In genomic region chrX:323721-324628, GRCh38 we compare ENCODE assay signal across 8 cellular contexts. TPM values are rescaled to one million over a fixed set of nuclear protein-coding genes. Genes with fewer than 3 reads are reported as not detected.
DNase-seq lines count a peak whose midpoint lies in the region; ATAC-seq and TF ChIP-seq lines count a peak whose summit lies in the region.

No MANE protein-coding gene starts in this region.

- H3K4me1 ChIP-seq in SJSA1 (replicated peaks) (peaks cover 6% of the 10 kb centered on the region), parathyroid adenoma (no peaks in the 10 kb centered on the region)

- peak; percentile 38 to 40 for DNase-seq in SJSA1 (ENCODE audit: low read depth in 1 of 2, low spot score in 2 of 2)
- peak; percentile 100 for DNase-seq in epithelial cell of prostate (ENCODE audit: low read depth, low spot score)
- no peak for DNase-seq in NCI-H1694 (lab: John Stamatoyannopoulos, UW)

- no peaks in the 10 kb centered on the region; the same call in 1 of the 2 replicates for H3K36me3 ChIP-seq in SJSA1
- H3K36me3 ChIP-seq in parathyroid adenoma (ENCODE audit: control insufficient read depth, insufficient read depth, low read length): no peaks in the 10 kb centered on the region

- no peak overlapping the region for H3K4me3 ChIP-seq in SJSA1
- H3K4me3 ChIP-seq in parathyroid adenoma (ENCODE audit: low read depth, low read length): no peak overlapping the region

- peak overlapping the region; percentile 79 for H2AFZ ChIP-seq in parathyroid adenoma

- no peak overlapping the region for H3K27ac ChIP-seq in SJSA1
- no peak overlapping the region for H3K27ac ChIP-seq in epithelial cell of prostate
- no peak overlapping the region for H3K27ac ChIP-seq in parathyroid adenoma

- no peaks in the 10 kb centered on the region for H3K27me3 ChIP-seq in SJSA1 (replicated peaks)
- no peaks in the 10 kb centered on the region for H3K27me3 ChIP-seq in parathyroid adenoma (ENCODE audit: control insufficient read depth, insufficient read depth, low read length)

- no peak overlapping the region for H3K4me2 ChIP-seq in parathyroid adenoma (ENCODE audit: low read length)

- ATAC-seq in GM21576 (IDR thresholded peaks at IDR 0.05; ENCODE audit: unreplicated experiment) (peak; percentile 32), GM18511 (IDR thresholded peaks at IDR 0.05; ENCODE audit: unreplicated experiment) (no peak), HG03280 (IDR thresholded peaks at IDR 0.05; ENCODE audit: unreplicated experiment) (no peak), GM19351 (IDR thresholded peaks at IDR 0.05; ENCODE audit: unreplicated experiment) (no peak)

- H3K9ac ChIP-seq in parathyroid adenoma: no peak overlapping the region

- no peaks in the 10 kb centered on the region for H3K9me3 ChIP-seq in SJSA1 (replicated peaks)
- H3K9me3 ChIP-seq in parathyroid adenoma (ENCODE audit: control insufficient read depth, low read length): no peaks in the 10 kb centered on the region

- H3K79me2 ChIP-seq in parathyroid adenoma: no peaks in the 10 kb centered on the region

- TF ChIP-seq CTCF in parathyroid adenoma (IDR thresholded peaks at IDR 0.05): no peak

RNA-seq across cellular contexts. Expression of gene GTPBP6, which starts 5.4 kb away (rescaled TPM):
- 44.7 and 50.9 TPM in 2 replicates for total RNA-seq in SJSA1 (2014; rRNA removed; shearing (Covaris generic))

RNA-seq across cellular contexts. Expression of gene PLCXD1, which starts 42.8 kb away (rescaled TPM):
- 14.8 and 20.1 TPM in 2 replicates for total RNA-seq in SJSA1 (2014; rRNA removed; shearing (Covaris generic))
